ENCODE assay signal across 13 cellular contexts in genomic region chr7:67937717-67938191, GRCh38.
DNase-seq lines count a peak whose midpoint lies in the region; TF ChIP-seq lines count a peak whose summit lies in the region.
"Had no signal": no experiment of that assay in that cellular context is flagged by ENCODE, and none has a peak within 500 bp of the region (broad histone marks: within the 10 kb centered on the region; RNA-seq: fewer than 3 reads in every experiment).

No MANE protein-coding gene starts in this region.

- H2AFZ ChIP-seq in parathyroid adenoma: no peak overlapping the region

- in situ Hi-C loops in GM13977 (cut with MboI; ENCODE audit: low pct_unique_long_range_greater_than_20kb, low sequenced_read_pairs, unreplicated experiment): no loop called here

- DNase-seq in Ammon's horn (ENCODE audit: low spot score) (peak; percentile 54), RPMI7951 (ENCODE audit: low read depth) (peak; percentile 84), fibroblast of the aortic adventitia (ENCODE audit: low read depth) (peak; percentile 59), middle frontal gyrus (ENCODE audit: extremely low spot score, low spot score) (no peak), NCI-H2107 treated with DMSO at 0.1 percent for 48 hours (lab: John Stamatoyannopoulos, UW; ENCODE audit: unreplicated experiment) (no peak), BE2C (no peak), GM13977 (ENCODE audit: low spot score) (no peak)
- DNase-seq: activated CD8-positive, alpha-beta T cell treated with anti-CD3 and anti-CD28 coated beads for 36 hours; H7; NCI-H1436 had no signal

- H3K4me3 ChIP-seq in fibroblast of the aortic adventitia (ENCODE audit: low read depth, low read length) (no peak overlapping the region), parathyroid adenoma (ENCODE audit: low read depth, low read length) (peak overlapping the region; percentile 16), BE2C (ENCODE audit: low read depth, low read length) (no peak overlapping the region)
- H3K4me3 ChIP-seq: SK-N-MC had no signal

- H3K9me3 ChIP-seq in parathyroid adenoma (ENCODE audit: control insufficient read depth, low read length): no peaks in the 10 kb centered on the region
- no peaks in the 10 kb centered on the region for H3K9me3 ChIP-seq in BE2C
- H3K9me3 ChIP-seq: neutrophil had no signal

- no peaks in the 10 kb centered on the region for H3K79me2 ChIP-seq in parathyroid adenoma

- TF ChIP-seq CTCF in fibroblast of the aortic adventitia (IDR thresholded peaks at IDR 0.05; ENCODE audit: insufficient read depth, low read length) (no peak), parathyroid adenoma (IDR thresholded peaks at IDR 0.05) (no peak), BE2C (IDR thresholded peaks at IDR 0.05; ENCODE audit: low read depth, low read length) (no peak), GM13977 (IDR thresholded peaks at IDR 0.05; ENCODE audit: extremely low read depth, insufficient read depth, missing control alignments) (no peak)

- H3K27ac ChIP-seq in parathyroid adenoma: no peak overlapping the region
- H3K27ac ChIP-seq: neutrophil, SK-N-MC had no signal

- H3K27me3 ChIP-seq in parathyroid adenoma (ENCODE audit: control insufficient read depth, insufficient read depth, low read length) (no peaks in the 10 kb centered on the region), BE2C (no peaks in the 10 kb centered on the region)
- H3K27me3 ChIP-seq: neutrophil had no signal

- H3K36me3 ChIP-seq in parathyroid adenoma (ENCODE audit: control insufficient read depth, insufficient read depth, low read length) (no peaks in the 10 kb centered on the region), BE2C (no peaks in the 10 kb centered on the region)
- H3K36me3 ChIP-seq: neutrophil had no signal

- H3K4me1 ChIP-seq in parathyroid adenoma (no peaks in the 10 kb centered on the region), BE2C (no peaks in the 10 kb centered on the region)

- no peak overlapping the region for H3K9ac ChIP-seq in parathyroid adenoma

- peak overlapping the region; percentile 38 for H3K4me2 ChIP-seq in parathyroid adenoma (ENCODE audit: low read length)

Comparison
In these comparisons a context has a peak if more than half of its experiments do, and no peak if none do; other contexts are left out.
1. DNase-seq: peak in Ammon's horn (single experiment), RPMI7951 (single experiment) and fibroblast of the aortic adventitia (single experiment); none in middle frontal gyrus (single experiment), NCI-H2107 treated with DMSO at 0.1 percent for 48 hours (single experiment), BE2C (single experiment) and GM13977 (single experiment).